Comparison of ENCODE assay signal across 20 cellular contexts in the genomic region with DNA sequence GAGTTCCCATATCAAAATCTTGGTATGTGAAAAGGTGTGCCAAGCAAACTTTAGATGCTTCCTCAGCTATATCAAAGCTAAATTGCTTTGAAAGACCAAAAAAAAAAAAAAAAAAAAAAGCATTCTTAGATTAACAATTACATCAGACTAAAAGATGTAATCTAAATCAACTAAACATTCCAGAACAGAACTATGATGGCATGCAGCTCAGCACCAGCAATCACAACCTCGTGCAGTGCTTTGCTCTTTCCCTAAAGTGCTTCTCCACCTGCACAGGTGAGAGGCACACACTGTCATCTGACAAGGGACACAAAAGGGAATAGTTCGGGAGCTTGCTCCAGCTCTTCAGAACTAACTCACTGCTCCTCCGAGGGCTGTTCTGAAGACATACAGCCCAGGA. TPM values are rescaled to one million over a fixed set of nuclear protein-coding genes. Genes with fewer than 3 reads are reported as not detected.
DNase-seq lines count a peak whose midpoint lies in the region; ATAC-seq, FAIRE-seq and TF ChIP-seq lines count a peak whose summit lies in the region.
"Had no signal": no experiment of that assay in that cellular context is flagged by ENCODE, and none has a peak within 500 bp of the region (broad histone marks: within the 10 kb centered on the region; RNA-seq: fewer than 3 reads in every experiment).

No MANE protein-coding gene starts in this region.

- H3K9me3 ChIP-seq in IMR-90 (ENCODE audit: control insufficient read depth, insufficient read depth, low read length): no peaks in the 10 kb centered on the region
- H3K9me3 ChIP-seq in K562 (replicated peaks; ENCODE audit: control insufficient read depth, insufficient read depth, low read depth, low read length): no peaks in the 10 kb centered on the region
- no peaks in the 10 kb centered on the region for H3K9me3 ChIP-seq in thyroid gland

- H3K79me1 ChIP-seq in IMR-90 (ENCODE audit: low read depth in 1 of 2, low read length in 2 of 2): peaks cover 17 to 19% of the 10 kb centered on the region in 2 experiments

- no peak for TF ChIP-seq EP300 in K562 (IDR thresholded peaks at IDR 0.05; ENCODE audit: low read length)

- no peak for FAIRE-seq in K562 (lab: Jason Lieb, UNC)
- FAIRE-seq: GM12891, H1 had no signal

- H2AFZ ChIP-seq in IMR-90 (replicated peaks; ENCODE audit: low read length, poor library complexity) (no peak overlapping the region), K562 (ENCODE audit: low read depth, low read length) (no peak overlapping the region)

- no peak overlapping the region for H4K5ac ChIP-seq in IMR-90 (ENCODE audit: low read depth, low read length)

- no peak overlapping the region for H3K4ac ChIP-seq in IMR-90 (ENCODE audit: low read depth, low read length)

- H2BK15ac ChIP-seq in IMR-90 (ENCODE audit: low read depth, low read length): no peak overlapping the region

- no peak overlapping the region for H3K18ac ChIP-seq in IMR-90 (ENCODE audit: low read depth, low read length)

- no peaks in the 10 kb centered on the region for H3K27me3 ChIP-seq in IMR-90 (ENCODE audit: control insufficient read depth, insufficient read depth, low read length)
- no peaks in the 10 kb centered on the region for H3K27me3 ChIP-seq in K562 (ENCODE audit: control insufficient read depth in 2 of 2, insufficient read depth in 2 of 2, low read length in 2 of 2)
- no peaks in the 10 kb centered on the region for H3K27me3 ChIP-seq in thyroid gland
- no peaks in the 10 kb centered on the region for H3K27me3 ChIP-seq in dorsolateral prefrontal cortex

- DNase-seq in GM13976 (ENCODE audit: low spot score) (no peak), IMR-90 (peak; percentile 21), K562 (ENCODE audit: extremely low read depth in 1 of 4, low spot score in 3 of 4) (no peak), thyroid gland (peak; percentile 47 to 52), A172 (ENCODE audit: low spot score) (no peak), dorsolateral prefrontal cortex (no peak), NOMO-1 treated with DMSO at 0.1 percent for 48 hours (lab: John Stamatoyannopoulos, UW; ENCODE audit: unreplicated experiment) (no peak)
- DNase-seq: 8988T; C1 segment of cervical spinal cord; Calu3; CD4-positive, alpha-beta memory T cell; COR-L47; DMS53; DMS79 treated with DMSO at 0.1 percent for 48 hours; GF-D8; H7; HCEC 1CT had no signal

- peaks cover 3% of the 10 kb centered on the region; the same call in 1 of the 2 replicates for H4K20me1 ChIP-seq in IMR-90 (ENCODE audit: insufficient read depth, low read length)
- no peaks in the 10 kb centered on the region for H4K20me1 ChIP-seq in K562 (replicated peaks; ENCODE audit: control insufficient read depth, insufficient read depth, low read length)

- H2AK9ac ChIP-seq in IMR-90 (replicated peaks; ENCODE audit: low read depth, low read length, poor library complexity): no peak overlapping the region

- TF ChIP-seq RAD21 in IMR-90 (IDR thresholded peaks at IDR 0.05; ENCODE audit: low read length): no peak
- no peak for TF ChIP-seq RAD21 in K562 (CRISPR knock-in tag; conservative IDR thresholded peaks at IDR 0.05 in 1 of 2, IDR thresholded peaks at IDR 0.05 in 1 of 2)

- H3K4me3 ChIP-seq in IMR-90 (ENCODE audit: insufficient read depth, low read depth, low read length) (no peak overlapping the region), K562 (no peak overlapping the region), thyroid gland (replicated peaks in 1 of 3) (no peak overlapping the region), dorsolateral prefrontal cortex (no peak overlapping the region)

- H3K36me3 ChIP-seq in IMR-90 (ENCODE audit: control insufficient read depth, insufficient read depth, low read length): peaks cover 37% of the 10 kb centered on the region
- peaks cover 67% of the 10 kb centered on the region; the same call in 2 of the 3 replicates for H3K36me3 ChIP-seq in K562 (ENCODE audit: control insufficient read depth, insufficient read depth, low read length)
- peaks cover 10 to 12% of the 10 kb centered on the region in 2 donors for H3K36me3 ChIP-seq in thyroid gland

- no peak overlapping the region for H3K56ac ChIP-seq in IMR-90 (ENCODE audit: extremely low read depth, insufficient read depth, low read length)

- 0 out of 2 replicates have a peak overlapping the region, but pooled peaks have one; percentile 21 for H3K14ac ChIP-seq in IMR-90 (replicated peaks; ENCODE audit: low read depth, low read length)

- peaks cover 2% of the 10 kb centered on the region; the same call in 1 of the 2 replicates for H3K4me1 ChIP-seq in IMR-90 (ENCODE audit: control insufficient read depth, insufficient read depth, low read length)
- H3K4me1 ChIP-seq in K562 (replicated peaks in 1 of 2; ENCODE audit: control insufficient read depth in 2 of 2, insufficient read depth in 2 of 2, low read length in 2 of 2): peaks cover 0 to 14% of the 10 kb centered on the region in 2 experiments; a peak in 3 of 5 replicates
- no peaks in the 10 kb centered on the region for H3K4me1 ChIP-seq in thyroid gland

- H2AK5ac ChIP-seq in IMR-90 (ENCODE audit: low read depth, low read length): no peak overlapping the region

- H3K4me2 ChIP-seq in IMR-90 (ENCODE audit: low read depth, low read length): no peak overlapping the region
- H3K4me2 ChIP-seq in K562 (ENCODE audit: insufficient read depth, low read length): no peak overlapping the region

- dilution Hi-C loops in IMR-90 (cut with HindIII; ENCODE audit: low sequenced_read_pairs, unreplicated experiment): no loop called here

- H3K9me1 ChIP-seq in IMR-90 (ENCODE audit: insufficient read depth, low read length): peaks cover 7% of the 10 kb centered on the region
- no peaks in the 10 kb centered on the region for H3K9me1 ChIP-seq in K562 (ENCODE audit: control insufficient read depth, insufficient read depth, low read length)

- intact Hi-C loops in IMR-90 (cut with micrococcal nuclease) (no loop called here), K562 (cut with micrococcal nuclease) (no loop called here), thyroid gland (cut with DNase I) (no loop called here), dorsolateral prefrontal cortex (cut with DNase I) (no loop called here)

- TF ChIP-seq POLR2A in IMR-90 (IDR thresholded peaks at IDR 0.05; ENCODE audit: low read depth, low read length) (no peak), K562 (conservative IDR thresholded peaks at IDR 0.05) (no peak), thyroid gland (IDR thresholded peaks at IDR 0.05) (no peak)

- no peaks in the 10 kb centered on the region for H3K79me2 ChIP-seq in K562 (ENCODE audit: control insufficient read depth, insufficient read depth, low read length)

- in situ Hi-C loops in GM13976 (cut with MboI; ENCODE audit: low sequenced_read_pairs, unreplicated experiment) (no loop called here), IMR-90 (cut with MboI; ENCODE audit: low sequenced_read_pairs) (no loop called here), K562 (cut with MboI) (no loop called here)

- ATAC-seq in IMR-90 (ENCODE audit: low read depth) (peak; percentile 53; the same call in 1 of the 2 replicates), K562 (peak; percentile 25; the same call in 2 of the 3 replicates)

- H2BK120ac ChIP-seq in IMR-90 (ENCODE audit: low read depth, low read length): no peak overlapping the region

- POLR2A ChIA-PET in IMR-90 (lab: Charles Lee; ENCODE audit: unreplicated experiment) (interaction anchor here (0.6 kb wide), 2 partner anchors 31 to 353 kb away, joined by 4 to 6 read pairs; no protein-coding TSS in a partner anchor), K562 (lab: Yijun Ruan, JAX) (interaction anchor here (0.5 to 2.5 kb wide), 6 partner anchors 8 to 221 kb away, joined by 3 to 13 read pairs (median 4); partner anchors contain the start of gene ITGB1BP1)

- peak; percentile 3 for TF ChIP-seq CTCF in GM13976 (IDR thresholded peaks at IDR 0.05; ENCODE audit: borderline replicate concordance, control extremely low read depth, extremely low read depth, insufficient read depth, missing control alignments)
- no peak for TF ChIP-seq CTCF in IMR-90 (conservative IDR thresholded peaks at IDR 0.05; ENCODE audit: low read depth, low read length)
- no peak for TF ChIP-seq CTCF in K562 (IDR thresholded peaks at IDR 0.05 in 2 of 3, conservative IDR thresholded peaks at IDR 0.05 in 1 of 3; ENCODE audit: insufficient read depth in 2 of 3, low read depth in 1 of 3, low read length in 3 of 3)
- TF ChIP-seq CTCF in thyroid gland (IDR thresholded peaks at IDR 0.05): no peak
- no peak for TF ChIP-seq CTCF in dorsolateral prefrontal cortex (IDR thresholded peaks at IDR 0.05 in 54 of 56, conservative IDR thresholded peaks at IDR 0.05 in 2 of 56; ENCODE audit: low read depth in 1 of 56, partially characterized antibody in 56 of 56)

- H3K27ac ChIP-seq in IMR-90 (ENCODE audit: insufficient read depth, low read length): no peak overlapping the region
- H3K27ac ChIP-seq in K562 (ENCODE audit: extremely low read depth, low read depth, low read length): no peak overlapping the region
- peak overlapping the region in 1 of 3 donors; percentile 13 for H3K27ac ChIP-seq in thyroid gland
- H3K27ac ChIP-seq in dorsolateral prefrontal cortex: no peak overlapping the region

- no peak overlapping the region for H4K91ac ChIP-seq in IMR-90 (ENCODE audit: insufficient read depth, low read depth, low read length)

- 96% methylated on average over 2 of the region's 3 CpGs; no CpG with 5 or more reads in 1 of the 2 experiments for WGBS in IMR-90 (ENCODE audit: extremely low coverage in 2 of 2, insufficient read length in 1 of 2), 2 experiments
- WGBS in K562 (ENCODE audit: insufficient coverage, low coverage, missing lambda C conversion rate): 69% methylated on average over 3 of the region's 3 CpGs
- WGBS in thyroid gland, 2 donors: 44 to 57% methylated on average over 3 of the region's 3 CpGs

- no peak overlapping the region for H3K23ac ChIP-seq in IMR-90 (ENCODE audit: low read depth, low read length)

- no peak overlapping the region for H4K8ac ChIP-seq in IMR-90 (ENCODE audit: low read depth in 2 of 2, low read length in 2 of 2)

- H2BK20ac ChIP-seq in IMR-90 (ENCODE audit: low read depth, low read length): no peak overlapping the region

- H2BK5ac ChIP-seq in IMR-90 (ENCODE audit: low read depth, low read length, poor library complexity, severe bottlenecking): no peak overlapping the region

- CTCF ChIA-PET in IMR-90 (lab: Yijun Ruan, JAX) (no interaction called here), K562 (lab: Yijun Ruan, JAX; ENCODE audit: low intra/inter-chr PET ratio) (no interaction called here)

- BruUV-seq in IMR-90 (replicated peaks; lab: Mats Ljungman, UMichigan) (no TSS peak), K562 (replicated peaks; lab: Mats Ljungman, UMichigan) (no TSS peak)

- no peak overlapping the region for H3K9ac ChIP-seq in IMR-90 (ENCODE audit: low read depth, low read length)
- no peak overlapping the region for H3K9ac ChIP-seq in K562 (ENCODE audit: insufficient read depth in 1 of 2, low read depth in 2 of 2, low read length in 2 of 2)

RNA-seq across cellular contexts. Expression of gene ADAM17, which starts 37.5 kb away (rescaled TPM):
- total RNA-seq in IMR-90 (2012; rRNA removed): 34.4 and 46.4 TPM in 2 replicates
- 8.8 and 9.6 TPM in 2 replicates for polyA plus RNA-seq in IMR-90 (2012; rRNA removed)
- polyA plus RNA-seq in IMR-90 (2012; cell fraction: cytosol; rRNA removed): 3.3 and 3.7 TPM in 2 replicates
- polyA plus RNA-seq in IMR-90 (2012; cell fraction: nucleus; rRNA removed; ENCODE audit: low replicate concordance): 6.7 and 21.4 TPM in 2 replicates
- total RNA-seq in K562 (2011; cell fraction: chromatin; rRNA removed; ENCODE audit: low replicate concordance): 65.9 and 125 TPM in 2 replicates
- 40.0 and 49.9 TPM in 2 replicates for total RNA-seq in K562 (2011; cell fraction: nucleolus; rRNA removed)
- total RNA-seq in K562 (2011; cell fraction: nucleoplasm; rRNA removed): 73.1 and 114 TPM in 2 replicates
- 19.0 and 19.6 TPM in 2 replicates for total RNA-seq in K562 (2014; rRNA removed)
- total RNA-seq in K562 (2014; rRNA removed; fragmentation: Illumina TruSeq; extraction: Trizol): 28.1 and 33.7 TPM in 2 replicates
- total RNA-seq in K562 (2015; rRNA removed; fragmentation: Illumina TruSeq; extraction: Trizol): 27.1 and 28.5 TPM in 2 replicates
- total RNA-seq in K562 (2021): 27.9 and 30.0 TPM in 2 replicates
- 11.8 and 12.8 TPM in 2 replicates for polyA plus RNA-seq in K562 (2011; rRNA removed)
- polyA plus RNA-seq in K562 (2011; cell fraction: cytosol; rRNA removed): 3.0 and 5.7 TPM in 2 replicates
- polyA plus RNA-seq in K562 (2011; cell fraction: nucleus; rRNA removed): 13.6 and 15.4 TPM in 2 replicates
- polyA plus RNA-seq in K562 (2012): 21.8 and 24.0 TPM in 2 replicates
- 21.5 and 22.1 TPM in 2 replicates for polyA plus RNA-seq in K562 (2014; fragmentation: Illumina TruSeq; extraction: Trizol)
- polyA plus RNA-seq in K562 (2014; fragmentation: Nextera tagmentation; extraction: Ambion mirVana): 1 to 10 TPM; 5.8 to 7.8 TPM
- polyA plus RNA-seq in K562 (2014; rRNA removed): 15.2 and 16.4 TPM in 2 replicates
- polyA minus RNA-seq in K562 (2011; rRNA and poly(A)+ RNA removed): 41.0 and 44.7 TPM in 2 replicates
- polyA minus RNA-seq in K562 (2011; cell fraction: cytosol; rRNA and poly(A)+ RNA removed): 9.7 and 12.0 TPM in 2 replicates
- 13.3 and 27.4 TPM in 2 replicates for polyA minus RNA-seq in K562 (2011; cell fraction: nucleus; rRNA and poly(A)+ RNA removed)
- total RNA-seq in thyroid gland: 10 to 100 TPM; 26.9 to 39.4 (median 31.3) TPM
- 65.5 and 71.3 TPM in 2 replicates for total RNA-seq in A172 (2014; rRNA removed; shearing (Covaris generic))
- total RNA-seq in dorsolateral prefrontal cortex: 10 to 100 TPM; 20.3 to 43.9 (median 31.0) TPM

RNA-seq across cellular contexts. Expression of gene IAH1, which starts 43.8 kb away (rescaled TPM):
- total RNA-seq in IMR-90 (2012; rRNA removed) (58.6 and 89.8 TPM in 2 replicates), K562 (2014; rRNA removed) (0.50 TPM in 1 of 2 replicates, not detected in the other), K562 (2014; rRNA removed; fragmentation: Illumina TruSeq; extraction: Trizol) (0.15 TPM in 1 of 2 replicates, not detected in the other), K562 (2015; rRNA removed; fragmentation: Illumina TruSeq; extraction: Trizol) (not detected in 2 replicates), K562 (2021) (0.13 and 0.22 TPM in 2 replicates), thyroid gland (10 to 100 TPM; 50.3 to 83.7 (median 62.5) TPM), dorsolateral prefrontal cortex (10 to 100 TPM; 46.2 to 81.5 (median 64.4) TPM)
- polyA plus RNA-seq in IMR-90 (2012; rRNA removed) (74.3 and 84.5 TPM in 2 replicates), K562 (2011; rRNA removed) (not detected in 2 replicates), K562 (2014; fragmentation: Illumina TruSeq; extraction: Trizol) (not detected in 2 replicates), K562 (2014; fragmentation: Nextera tagmentation; extraction: Ambion mirVana) (10 to 100 TPM; 13.0 to 19.3 TPM), K562 (2014; rRNA removed) (0.04 TPM in 2 replicates)
- polyA plus RNA-seq in IMR-90 (2012; cell fraction: cytosol; rRNA removed): 35.1 and 39.0 TPM in 2 replicates
- 9.4 and 49.6 TPM in 2 replicates for polyA plus RNA-seq in IMR-90 (2012; cell fraction: nucleus; rRNA removed; ENCODE audit: low replicate concordance)
- total RNA-seq in K562 (2011; cell fraction: chromatin; rRNA removed; ENCODE audit: low replicate concordance): 0.39 TPM in 1 of 2 replicates, not detected in the other
- total RNA-seq in K562 (2011; cell fraction: nucleolus; rRNA removed): not detected in 2 replicates
- total RNA-seq in K562 (2011; cell fraction: nucleoplasm; rRNA removed): not detected in 2 replicates
- not detected in 2 replicates for polyA plus RNA-seq in K562 (2011; cell fraction: cytosol; rRNA removed)
- not detected in 2 replicates for polyA plus RNA-seq in K562 (2011; cell fraction: nucleus; rRNA removed)
- 0.40 and 0.66 TPM in 2 replicates for polyA plus RNA-seq in K562 (2012)
- not detected in 2 replicates for polyA minus RNA-seq in K562 (2011; rRNA and poly(A)+ RNA removed)
- not detected in 2 replicates for polyA minus RNA-seq in K562 (2011; cell fraction: cytosol; rRNA and poly(A)+ RNA removed)
- 0.13 and 0.67 TPM in 2 replicates for polyA minus RNA-seq in K562 (2011; cell fraction: nucleus; rRNA and poly(A)+ RNA removed)
- total RNA-seq in A172 (2014; rRNA removed; shearing (Covaris generic)): 23.4 and 36.0 TPM in 2 replicates
- total RNA-seq: G401 had no signal

Comparison
In these comparisons a context has a peak if more than half of its experiments do, and no peak if none do; other contexts are left out.
1. DNase-seq: peak in IMR-90 (single experiment) and thyroid gland (2 of 2); none in GM13976 (single experiment), K562 (0 of 4), A172 (single experiment), dorsolateral prefrontal cortex (0 of 10) and NOMO-1 treated with DMSO at 0.1 percent for 48 hours (single experiment).
2. RNA of gene IAH1, which starts 43.8 kb away (total RNA-seq): 58.6 to 89.8 TPM in IMR-90, 50.3 to 83.7 TPM in thyroid gland, 46.2 to 81.5 TPM in dorsolateral prefrontal cortex and 23.4 to 36.0 TPM in A172; 0.13 to 0.50 TPM in K562; every median in the first group is over 10 times any median in the second.